8 cellular contexts compared by ENCODE assay signal in genomic region chr2:62797107-62797506, GRCh38.
"Had no signal": no experiment of that assay in that cellular context is flagged by ENCODE, and none has a peak within 500 bp of the region (broad histone marks: within the 10 kb centered on the region; RNA-seq: fewer than 3 reads in every experiment).

No MANE protein-coding gene starts in this region.

- H3K27ac Mint-ChIP-seq: IgD-negative memory B cell had no signal

- DNase-seq: IMR-90, KBM-7, KG1 had no signal

- H3K4me2 ChIP-seq: KMS-11 had no signal

- FAIRE-seq: HTR-8/SVneo, K562 had no signal

- H3K9ac ChIP-seq: KMS-11 had no signal

- H3K4me3 Mint-ChIP-seq: IgD-negative memory B cell had no signal

- ATAC-seq: K562 had no signal

- H3K27ac ChIP-seq: HL-60, KMS-11 had no signal

- H3K9me3 Mint-ChIP-seq: IgD-negative memory B cell had no signal

- H3K27me3 Mint-ChIP-seq: IgD-negative memory B cell had no signal

- H3K4me3 ChIP-seq: K562 had no signal
